9 cellular contexts compared by ENCODE assay signal in the genomic region with DNA sequence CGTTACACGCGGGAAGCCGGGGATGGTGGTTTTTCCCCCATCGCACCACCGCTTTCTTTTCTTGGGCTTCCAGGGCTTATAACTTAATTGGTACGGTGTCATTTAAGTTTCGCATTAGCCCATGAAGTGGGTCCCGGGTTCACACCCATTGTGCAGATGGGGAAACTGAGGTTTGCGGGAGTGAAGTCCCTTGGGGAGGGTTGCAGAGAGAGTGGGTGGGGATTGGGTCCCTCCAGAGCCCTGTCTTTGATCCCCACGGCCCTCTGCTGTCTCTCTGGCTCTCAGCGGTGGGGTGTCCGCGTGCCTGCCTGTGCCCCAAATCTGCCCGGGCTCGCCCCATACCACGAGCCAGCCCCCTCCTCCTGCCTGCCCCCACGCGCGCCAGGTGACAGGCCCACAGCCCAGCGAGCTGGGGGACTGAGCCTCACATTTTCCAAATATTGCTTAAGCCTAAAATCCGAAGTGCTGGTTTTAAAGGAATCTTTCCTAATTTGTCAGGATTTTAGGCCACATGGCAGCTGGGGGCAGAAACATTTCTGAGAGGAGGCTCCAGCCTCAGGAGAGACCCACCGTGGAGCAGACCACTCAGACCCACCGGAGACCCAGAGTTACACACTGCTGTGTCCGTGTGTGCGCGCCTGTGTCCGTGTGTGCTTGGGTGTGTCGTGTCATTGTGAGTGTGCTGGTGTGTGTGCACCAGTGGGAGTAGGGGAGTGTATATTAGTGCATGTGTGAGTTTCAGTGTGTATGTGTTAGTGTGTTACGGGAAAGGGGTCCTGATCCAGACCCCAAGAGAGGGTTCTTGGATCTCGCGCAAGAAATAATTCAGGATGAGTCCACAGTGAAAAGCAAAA.
DNase-seq lines count a peak whose midpoint lies in the region; ATAC-seq and TF ChIP-seq lines count a peak whose summit lies in the region.
"Had no signal": no experiment of that assay in that cellular context is flagged by ENCODE, and none has a peak within 500 bp of the region (broad histone marks: within the 10 kb centered on the region; RNA-seq: fewer than 3 reads in every experiment).

No MANE protein-coding gene starts in this region.

- H3K4me1 Mint-ChIP-seq in stimulated activated naive CD8-positive, alpha-beta T cell treated with anti-CD3 and anti-CD28 coated beads, Interleukin-15, Interleukin-2, amounts not matched to agents 100 ng/mL and 50 ng/mL, for 24 hours (ENCODE audit: low read depth) = peaks cover 39% of the 10 kb centered on the region
- peaks cover 11% of the 10 kb centered on the region for H3K4me1 Mint-ChIP-seq in T-helper 2 cell treated with Interferon-gamma antibody and Interleukin-4, amounts not matched to agents 5 μg/mL and 100 μg/mL, for 36 hours (ENCODE audit: low read depth)

- no peaks in the 10 kb centered on the region for H3K36me3 Mint-ChIP-seq in stimulated activated naive CD8-positive, alpha-beta T cell treated with anti-CD3 and anti-CD28 coated beads, Interleukin-15, Interleukin-2, amounts not matched to agents 100 ng/mL and 50 ng/mL, for 24 hours (ENCODE audit: low read depth)
- no peaks in the 10 kb centered on the region for H3K36me3 Mint-ChIP-seq in T-helper 2 cell treated with Interferon-gamma antibody and Interleukin-4, amounts not matched to agents 5 μg/mL and 100 μg/mL, for 36 hours (ENCODE audit: low read depth)

- no peaks in the 10 kb centered on the region for H3K36me3 ChIP-seq in neutrophil

- H3K4me3 ChIP-seq in epithelial cell of proximal tubule (ENCODE audit: low read depth, low read length) (peak overlapping the region; percentile 40), neutrophil (ENCODE audit: low read depth in 1 of 2, low read length in 1 of 2) (peak overlapping the region; percentile 62 to 68)

- no peak for DNase-seq in stimulated activated naive CD8-positive, alpha-beta T cell treated with anti-CD3 and anti-CD28 coated beads, Interleukin-15, Interleukin-2, amounts not matched to agents 100 U/mL and 50 U/mL, for 24 hours
- DNase-seq in epithelial cell of proximal tubule (ENCODE audit: low read depth) (no peak), NCI-H446 (lab: John Stamatoyannopoulos, UW) (no peak), NCI-H146 (lab: John Stamatoyannopoulos, UW) (no peak)
- DNase-seq in activated CD8-positive, alpha-beta memory T cell treated with anti-CD3 and anti-CD28 coated beads, Interleukin-2, amount 50 U/mL, for 4 hours = no peak
- no peak for DNase-seq in T-helper 2 cell treated with Interferon-gamma antibody and Interleukin-4, amounts not matched to agents 5 μg/mL and 100 μg/mL, for 36 hours (ENCODE audit: low spot score)

- peak overlapping the region; percentile 84 for H3K27ac ChIP-seq in neutrophil

- no peaks in the 10 kb centered on the region for H3K9me3 ChIP-seq in neutrophil

- no peak for TF ChIP-seq CTCF in epithelial cell of proximal tubule (conservative IDR thresholded peaks at IDR 0.05; ENCODE audit: low read depth, low read length)
- no peak for TF ChIP-seq CTCF in neutrophil (IDR thresholded peaks at IDR 0.05)

- ATAC-seq in stimulated activated naive CD8-positive, alpha-beta T cell treated with anti-CD3 and anti-CD28 coated beads, Interleukin-15, Interleukin-2, amounts not matched to agents 100 U/mL and 50 U/mL, for 24 hours = no peak

- H3K27ac Mint-ChIP-seq in stimulated activated naive CD8-positive, alpha-beta T cell treated with anti-CD3 and anti-CD28 coated beads, Interleukin-15, Interleukin-2, amounts not matched to agents 100 ng/mL and 50 ng/mL, for 24 hours = no peak overlapping the region
- no peak overlapping the region for H3K27ac Mint-ChIP-seq in T-helper 2 cell treated with Interferon-gamma antibody and Interleukin-4, amounts not matched to agents 5 μg/mL and 100 μg/mL, for 36 hours

- no peaks in the 10 kb centered on the region for H3K9me3 Mint-ChIP-seq in stimulated activated naive CD8-positive, alpha-beta T cell treated with anti-CD3 and anti-CD28 coated beads, Interleukin-15, Interleukin-2, amounts not matched to agents 100 ng/mL and 50 ng/mL, for 24 hours
- H3K9me3 Mint-ChIP-seq in T-helper 2 cell treated with Interferon-gamma antibody and Interleukin-4, amounts not matched to agents 5 μg/mL and 100 μg/mL, for 36 hours = no peaks in the 10 kb centered on the region
- H3K9me3 Mint-ChIP-seq: activated CD4-positive, alpha-beta T cell treated with anti-CD3 and anti-CD28 coated beads, Interleukin-2, amount 10 ng/mL, durations not matched to agents 24 days and 14 days had no signal

- no peaks in the 10 kb centered on the region for H3K27me3 ChIP-seq in neutrophil

- H3K27me3 Mint-ChIP-seq in stimulated activated naive CD8-positive, alpha-beta T cell treated with anti-CD3 and anti-CD28 coated beads, Interleukin-15, Interleukin-2, amounts not matched to agents 100 ng/mL and 50 ng/mL, for 24 hours = peaks cover 8% of the 10 kb centered on the region
- peaks cover 8% of the 10 kb centered on the region for H3K27me3 Mint-ChIP-seq in T-helper 2 cell treated with Interferon-gamma antibody and Interleukin-4, amounts not matched to agents 5 μg/mL and 100 μg/mL, for 36 hours (ENCODE audit: low read depth)

- H3K4me1 ChIP-seq in neutrophil (ENCODE audit: control insufficient read depth in 1 of 2, insufficient read depth in 1 of 2, low read depth in 1 of 2, low read length in 1 of 2) = peaks cover 48 to 58% of the 10 kb centered on the region in 2 experiments

- peak overlapping the region; percentile 65 for H3K4me3 Mint-ChIP-seq in stimulated activated naive CD8-positive, alpha-beta T cell treated with anti-CD3 and anti-CD28 coated beads, Interleukin-15, Interleukin-2, amounts not matched to agents 100 ng/mL and 50 ng/mL, for 24 hours
- no peak overlapping the region for H3K4me3 Mint-ChIP-seq in T-helper 2 cell treated with Interferon-gamma antibody and Interleukin-4, amounts not matched to agents 5 μg/mL and 100 μg/mL, for 36 hours
